27 cellular contexts compared by ENCODE assay signal in genomic region chr12:122903704-122904034, GRCh38. TPM values are rescaled to one million over a fixed set of nuclear protein-coding genes. Genes with fewer than 3 reads are reported as not detected.
DNase-seq lines count a peak whose midpoint lies in the region; ATAC-seq and TF ChIP-seq lines count a peak whose summit lies in the region.
"Had no signal": no experiment of that assay in that cellular context is flagged by ENCODE, and none has a peak within 500 bp of the region (broad histone marks: within the 10 kb centered on the region; RNA-seq: fewer than 3 reads in every experiment).

No MANE protein-coding gene starts in this region.

- peak overlapping the region; percentile 26; the same call in 1 of the 2 replicates for H3K27ac ChIP-seq in Panc1 (ENCODE audit: low read length)
- H3K27ac ChIP-seq: epithelial cell of prostate, KMS-11, suprapubic skin, upper lobe of right lung had no signal

- H3K4me3 Mint-ChIP-seq in CD14-positive monocyte (peak overlapping the region in 1 of 2 donors; percentile 68), immature natural killer cell (no peak overlapping the region)
- H3K4me3 Mint-ChIP-seq: activated CD4-positive, alpha-beta T cell treated with anti-CD3 and anti-CD28 coated beads for 36 hours; H9 had no signal

- H3K27me3 ChIP-seq in Panc1 (ENCODE audit: control insufficient read depth, insufficient read depth, low read length), result no peaks in the 10 kb centered on the region
- H3K27me3 ChIP-seq: suprapubic skin, upper lobe of right lung had no signal

- H3K9me3 Mint-ChIP-seq in CD14-positive monocyte (peaks cover 0 to 3% (median 0%) of the 10 kb centered on the region in 7 donors), immature natural killer cell (no peaks in the 10 kb centered on the region)
- H3K9me3 Mint-ChIP-seq: activated naive CD4-positive, alpha-beta T cell treated with anti-CD3 and anti-CD28 coated beads, Interleukin-2, amount 50 U/mL, for 72 hours; activated T-helper 2 cell treated with anti-CD3 and anti-CD28 coated beads, Interferon-gamma antibody, Interleukin-2, Interleukin-4, amounts not matched to agents 10 μg/mL and 5 μg/mL and 100 μg/mL, durations not matched to agents 14 hours and 24 hours and 36 hours; CD4-positive, CD25-positive, alpha-beta regulatory T cell; naive B cell had no signal

- H3K4me1 Mint-ChIP-seq in CD14-positive monocyte, result peaks cover 32% of the 10 kb centered on the region
- peaks cover 47 to 50% of the 10 kb centered on the region in 2 donors for H3K4me1 Mint-ChIP-seq in immature natural killer cell

- H3K27me3 Mint-ChIP-seq in CD14-positive monocyte (ENCODE audit: low read depth in 3 of 3) (peaks cover 0 to 5% (median 0%) of the 10 kb centered on the region in 3 donors), immature natural killer cell (ENCODE audit: low read depth in 3 of 3) (peaks cover 4 to 9% (median 4%) of the 10 kb centered on the region in 3 donors)
- H3K27me3 Mint-ChIP-seq: naive B cell had no signal

- H3K4me1 ChIP-seq in Panc1 (ENCODE audit: control insufficient read depth, insufficient read depth, low read length), result peaks cover 22% of the 10 kb centered on the region
- H3K4me1 ChIP-seq: suprapubic skin, upper lobe of right lung had no signal

- CTCF ChIA-PET in Panc1 (lab: Charles Lee), result no interaction called here

- ATAC-seq in Panc1, result no peak
- no peak for ATAC-seq in GM19467 (IDR thresholded peaks at IDR 0.05; ENCODE audit: unreplicated experiment)
- ATAC-seq: activated CD4-positive, alpha-beta T cell treated with anti-CD3 and anti-CD28 coated beads for 36 hours; activated naive CD4-positive, alpha-beta T cell treated with anti-CD3 and anti-CD28 coated beads, Interleukin-2, amount 50 U/mL, for 72 hours; left lobe of liver; PC-3; upper lobe of right lung had no signal

- no TSS peak for BruUV-seq in Panc1 (replicated peaks; lab: Mats Ljungman, UMichigan)

- H3K36me3 Mint-ChIP-seq in CD14-positive monocyte (no peaks in the 10 kb centered on the region), immature natural killer cell (no peaks in the 10 kb centered on the region)
- H3K36me3 Mint-ChIP-seq: activated naive CD4-positive, alpha-beta T cell treated with anti-CD3 and anti-CD28 coated beads, Interleukin-2, amount 50 U/mL, for 72 hours; CD4-positive, CD25-positive, alpha-beta regulatory T cell; naive B cell had no signal

- DNase-seq in CD14-positive monocyte (ENCODE audit: low spot score) (no peak), Panc1 (ENCODE audit: low read depth, low spot score) (no peak), immature natural killer cell (no peak), posterior vena cava (ENCODE audit: low spot score) (peak; percentile 50), T-helper 1 cell (no peak), NCI-H2081 treated with DMSO at 0.1 percent for 48 hours (lab: John Stamatoyannopoulos, UW) (no peak), putamen (ENCODE audit: low spot score) (no peak)
- DNase-seq: activated CD4-positive, alpha-beta T cell treated with anti-CD3 and anti-CD28 coated beads for 36 hours; CD4-positive, CD25-positive, alpha-beta regulatory T cell; effector CD8-positive, alpha-beta T cell; H9; MM.1S; naive B cell; NCI-H2029 treated with DMSO at 0.1 percent for 48 hours; NCI-H2227 treated with DMSO at 0.1 percent for 48 hours; NCI-H69; PC-3; SHP77 treated with DMSO at 0.1 percent for 48 hours; stimulated activated naive CD4-positive, alpha-beta T cell; upper lobe of right lung had no signal

- H3K27ac Mint-ChIP-seq in CD14-positive monocyte, result peak overlapping the region; percentile 61 to 90 (median 79)
- peak overlapping the region in 4 of 6 donors; percentile 9 to 66 (median 42) for H3K27ac Mint-ChIP-seq in immature natural killer cell
- H3K27ac Mint-ChIP-seq: activated CD4-positive, alpha-beta T cell treated with anti-CD3 and anti-CD28 coated beads for 36 hours; activated naive CD4-positive, alpha-beta T cell treated with anti-CD3 and anti-CD28 coated beads, Interleukin-2, amount 50 U/mL, for 72 hours; H9 had no signal

- no peaks in the 10 kb centered on the region for H3K36me3 ChIP-seq in Panc1 (ENCODE audit: control insufficient read depth, insufficient read depth, low read length)
- H3K36me3 ChIP-seq: suprapubic skin, upper lobe of right lung had no signal

- H3K9me3 ChIP-seq in Panc1 (ENCODE audit: control insufficient read depth, insufficient read depth, low read depth, low read length), result no peaks in the 10 kb centered on the region
- H3K9me3 ChIP-seq: suprapubic skin, upper lobe of right lung had no signal

- H3K4me3 ChIP-seq in Panc1 (ENCODE audit: low read depth in 2 of 2, low read length in 2 of 2), result no peak overlapping the region
- H3K4me3 ChIP-seq: suprapubic skin, upper lobe of right lung had no signal

- POLR2A ChIA-PET in Panc1 (lab: Charles Lee), result no interaction called here

- in situ Hi-C loops in Panc1 (cut with HindIII; ENCODE audit: low pct_unique_long_range_greater_than_20kb, low sequenced_read_pairs), result no loop called here

- TF ChIP-seq CTCF in CD14-positive monocyte (IDR thresholded peaks at IDR 0.05) (no peak), Panc1 (IDR thresholded peaks at IDR 0.05) (no peak)

- intact Hi-C loops in CD14-positive monocyte (cut with micrococcal nuclease), result no loop called here
- intact Hi-C loops in Panc1 (cut with micrococcal nuclease; ENCODE audit: unreplicated experiment), result no loop called here
- intact Hi-C loops in posterior vena cava (cut with DNase I), result no loop called here

RNA-seq across cellular contexts. Expression of gene VPS37B, which starts 7.7 kb away (rescaled TPM):
- polyA plus RNA-seq in CD14-positive monocyte (10 to 100 TPM; 12.3 to 16.4 TPM), immature natural killer cell (10 to 100 TPM; 39.5 to 70.1 (median 43.6) TPM)
- total RNA-seq in Panc1 (2021; ENCODE audit: unreplicated experiment) (76.7 TPM), posterior vena cava (10 to 100 TPM; 18.3 to 22.3 TPM)
- polyA plus RNA-seq in Panc1 (2012; ENCODE audit: insufficient read length), result 70.8 TPM
